Comparison of ENCODE assay signal across 9 cellular contexts in genomic region chr2:219119422-219120043, GRCh38. TPM values are rescaled to one million over a fixed set of nuclear protein-coding genes. Genes with fewer than 3 reads are reported as not detected.
DNase-seq lines count a peak whose midpoint lies in the region; ATAC-seq and TF ChIP-seq lines count a peak whose summit lies in the region.
"Had no signal": no experiment of that assay in that cellular context is flagged by ENCODE, and none has a peak within 500 bp of the region (broad histone marks: within the 10 kb centered on the region; RNA-seq: fewer than 3 reads in every experiment).

No MANE protein-coding gene starts in this region.

- ATAC-seq in heart left ventricle (peak in 3 of 4 donors; percentile 67 to 79 (median 71)), sciatic nerve (no peak), GM19455 (IDR thresholded peaks at IDR 0.05; ENCODE audit: unreplicated experiment) (no peak)

- in situ Hi-C loops in SK-MEL-5 (cut with HindIII; ENCODE audit: low pct_unique_long_range_greater_than_20kb, low sequenced_read_pairs): no loop called here

- DNase-seq in CD4-positive, alpha-beta memory T cell: peak; percentile 27 to 42 (median 37)
- DNase-seq in HEK293T (ENCODE audit: extremely low spot score) (peak; percentile 66), SK-MEL-5 (ENCODE audit: low read depth, low spot score) (peak; percentile 71), heart left ventricle (peak; percentile 57 to 72 (median 62)), sciatic nerve (ENCODE audit: low spot score) (peak; percentile 79), cortex of kidney (lab: John Stamatoyannopoulos, UW) (no peak)
- DNase-seq in activated naive CD8-positive, alpha-beta T cell treated with anti-CD3 and anti-CD28 coated beads for 36 hours: peak; percentile 51

- no peak overlapping the region for H3K4me3 ChIP-seq in CD4-positive, alpha-beta memory T cell (ENCODE audit: low read length in 2 of 2)
- no peak overlapping the region for H3K4me3 ChIP-seq in heart left ventricle
- H3K4me3 ChIP-seq: SJSA1 had no signal

- peaks cover 5% of the 10 kb centered on the region for H3K4me1 ChIP-seq in CD4-positive, alpha-beta memory T cell (ENCODE audit: insufficient read depth, low read length)
- H3K4me1 ChIP-seq in heart left ventricle: peaks cover 0 to 21% (median 9%) of the 10 kb centered on the region in 12 donors
- H3K4me1 ChIP-seq: SJSA1 had no signal

- no peaks in the 10 kb centered on the region for H3K9me3 Mint-ChIP-seq in CD4-positive, alpha-beta memory T cell
- no peaks in the 10 kb centered on the region for H3K9me3 Mint-ChIP-seq in activated naive CD8-positive, alpha-beta T cell treated with anti-CD3 and anti-CD28 coated beads for 36 hours

- H3K4me3 Mint-ChIP-seq in CD4-positive, alpha-beta memory T cell: no peak overlapping the region
- H3K4me3 Mint-ChIP-seq in activated naive CD8-positive, alpha-beta T cell treated with anti-CD3 and anti-CD28 coated beads for 36 hours: no peak overlapping the region

- WGBS in heart left ventricle, 4 donors: 54 to 58% (median 56%) methylated on average over 7 of the region's 7 CpGs

- intact Hi-C loops in CD4-positive, alpha-beta memory T cell (cut with micrococcal nuclease): loop anchor here (1.0 to 2.0 kb wide), 3 partner anchors 61 to 267 kb away; no protein-coding TSS in a partner anchor
- intact Hi-C loops in heart left ventricle (cut with DNase I) (loop anchor here (1.0 to 10.0 kb wide), 8 partner anchors 42 to 245 kb away; no protein-coding TSS in a partner anchor), sciatic nerve (cut with DNase I) (loop anchor here (10.0 kb wide), 1 partner anchor 135 kb away; the partner anchor contains the start of gene FEV)

- H3K4me1 Mint-ChIP-seq in CD4-positive, alpha-beta memory T cell: peaks cover 7 to 11% (median 8%) of the 10 kb centered on the region in 4 donors
- H3K4me1 Mint-ChIP-seq in activated naive CD8-positive, alpha-beta T cell treated with anti-CD3 and anti-CD28 coated beads for 36 hours: peaks cover 7% of the 10 kb centered on the region

- POLR2A ChIA-PET in CD4-positive, alpha-beta memory T cell (lab: Charles Lee; ENCODE audit: partially characterized antibody): no interaction called here
- POLR2A ChIA-PET in HEK293T (lab: Yijun Ruan, JAX): interaction anchor here (1.0 kb wide), 1 partner anchor 90 kb away, joined by 3 read pairs; no protein-coding TSS in a partner anchor

- no peaks in the 10 kb centered on the region for H3K27me3 ChIP-seq in CD4-positive, alpha-beta memory T cell (ENCODE audit: insufficient read depth, low read length)
- H3K27me3 ChIP-seq in heart left ventricle: no peaks in the 10 kb centered on the region
- H3K27me3 ChIP-seq: SJSA1 had no signal

- H3K27me3 Mint-ChIP-seq in CD4-positive, alpha-beta memory T cell: no peaks in the 10 kb centered on the region
- H3K27me3 Mint-ChIP-seq in activated naive CD8-positive, alpha-beta T cell treated with anti-CD3 and anti-CD28 coated beads for 36 hours: no peaks in the 10 kb centered on the region

- no peak overlapping the region for H3K27ac ChIP-seq in CD4-positive, alpha-beta memory T cell (ENCODE audit: low read depth, low read length)
- H3K27ac ChIP-seq in heart left ventricle: no peak overlapping the region
- H3K27ac ChIP-seq: SJSA1 had no signal

- H3K27ac Mint-ChIP-seq in CD4-positive, alpha-beta memory T cell: no peak overlapping the region
- H3K27ac Mint-ChIP-seq in activated naive CD8-positive, alpha-beta T cell treated with anti-CD3 and anti-CD28 coated beads for 36 hours: no peak overlapping the region

- H3K9me3 ChIP-seq in CD4-positive, alpha-beta memory T cell (ENCODE audit: control insufficient read depth in 1 of 2, low read length in 2 of 2): no peaks in the 10 kb centered on the region
- no peaks in the 10 kb centered on the region for H3K9me3 ChIP-seq in heart left ventricle
- H3K9me3 ChIP-seq: SJSA1 had no signal

- CTCF ChIA-PET in CD4-positive, alpha-beta memory T cell (lab: Charles Lee; ENCODE audit: partially characterized antibody): interaction anchor here (0.8 to 8.0 kb wide), 18 partner anchors 9 to 461 kb away, joined by 3 to 76 read pairs (median 4); no protein-coding TSS in a partner anchor
- CTCF ChIA-PET in HEK293T (lab: Yijun Ruan, JAX): interaction anchor here (0.7 to 4.1 kb wide), 16 partner anchors 8 to 111 kb away, joined by 3 to 37 read pairs (median 6); partner anchors contain the start of gene IHH

- no peak for TF ChIP-seq POLR2A in heart left ventricle (IDR thresholded peaks at IDR 0.05)

- TF ChIP-seq CTCF in heart left ventricle (IDR thresholded peaks at IDR 0.05): peak; percentile 51 to 84 (median 72)

- H3K36me3 Mint-ChIP-seq in CD4-positive, alpha-beta memory T cell: peaks cover 9 to 15% of the 10 kb centered on the region in 2 donors
- H3K36me3 Mint-ChIP-seq in activated naive CD8-positive, alpha-beta T cell treated with anti-CD3 and anti-CD28 coated beads for 36 hours: no peaks in the 10 kb centered on the region

- no peaks in the 10 kb centered on the region for H3K36me3 ChIP-seq in CD4-positive, alpha-beta memory T cell (ENCODE audit: insufficient read depth, low read length)
- no peaks in the 10 kb centered on the region for H3K36me3 ChIP-seq in heart left ventricle
- H3K36me3 ChIP-seq: SJSA1 had no signal

TF ChIP-seq in HEK293T, 16 proteins besides CTCF, POLR2A, EP300 and RAD21 (continues in another document):
- TF ChIP-seq ARNT (IDR thresholded peaks at IDR 0.05) (no peak), FOXK2 (IDR thresholded peaks at IDR 0.05) (no peak), BHLHE40 (IDR thresholded peaks at IDR 0.05; ENCODE audit: borderline replicate concordance) (no peak), TARDBP (IDR thresholded peaks at IDR 0.05) (no peak), ELF4 (IDR thresholded peaks at IDR 0.05) (no peak), LEF1 (IDR thresholded peaks at IDR 0.05; ENCODE audit: borderline replicate concordance) (no peak), CTBP1 (IDR thresholded peaks at IDR 0.05; ENCODE audit: borderline replicate concordance) (no peak), PKNOX1 (IDR thresholded peaks at IDR 0.05) (no peak), NFRKB (IDR thresholded peaks at IDR 0.05) (no peak)

RNA-seq across cellular contexts. Expression of gene NHEJ1, which starts 41.1 kb away (rescaled TPM):
- total RNA-seq in CD4-positive, alpha-beta memory T cell: 10 to 100 TPM; 14.1 to 15.5 TPM
- 10 to 100 TPM; 25.5 to 27.5 TPM for polyA plus RNA-seq in CD4-positive, alpha-beta memory T cell
- total RNA-seq in SK-MEL-5 (2014; rRNA removed; shearing (Covaris generic)): 25.5 and 28.4 TPM in 2 replicates
- polyA plus RNA-seq in SK-MEL-5 (2015; cell fraction: cytosol; rRNA removed): 14.5 and 16.5 TPM in 2 replicates
- polyA plus RNA-seq in SK-MEL-5 (2015; cell fraction: nucleus; rRNA removed): 5.2 and 10.1 TPM in 2 replicates
- 10 to 100 TPM; 19.8 to 21.1 TPM for total RNA-seq in activated naive CD8-positive, alpha-beta T cell treated with anti-CD3 and anti-CD28 coated beads for 36 hours
- total RNA-seq in heart left ventricle (10 to 100 TPM in 1 of 9 donors, 1 to 10 TPM in 8; 4.6 to 13.2 (median 8.0) TPM), sciatic nerve (15.0 TPM)
- polyA plus RNA-seq in heart left ventricle: 10 to 100 TPM in 1 of 2 donors, 1 to 10 TPM in 1; 3.7 to 17.0 TPM

RNA-seq across cellular contexts. Expression of gene SLC23A3, which starts 50.3 kb away (rescaled TPM):
- 10 to 100 TPM; 11.8 to 12.1 TPM for total RNA-seq in CD4-positive, alpha-beta memory T cell
- not detected for polyA plus RNA-seq in CD4-positive, alpha-beta memory T cell
- 0.13 and 0.34 TPM in 2 replicates for total RNA-seq in SK-MEL-5 (2014; rRNA removed; shearing (Covaris generic))
- not detected in 2 replicates for polyA plus RNA-seq in SK-MEL-5 (2015; cell fraction: cytosol; rRNA removed)
- polyA plus RNA-seq in SK-MEL-5 (2015; cell fraction: nucleus; rRNA removed): 3.1 and 4.6 TPM in 2 replicates
- total RNA-seq in activated naive CD8-positive, alpha-beta T cell treated with anti-CD3 and anti-CD28 coated beads for 36 hours: 1 to 10 TPM in 1 of 2 experiments, under 1 TPM in 1; 0.92 to 1.1 TPM
- total RNA-seq in heart left ventricle (under 1 TPM in 8 of 9 donors, not detected in 1; 0.12 to 0.92 (median 0.44) TPM), sciatic nerve (3.3 TPM)
- polyA plus RNA-seq in heart left ventricle: under 1 TPM; 0.17 to 0.84 TPM
- total RNA-seq: SJSA1 had no signal

RNA-seq across cellular contexts. Expression of gene CNPPD1, which starts 57.2 kb away (rescaled TPM):
- 10 to 100 TPM; 79.3 to 83.3 TPM for total RNA-seq in CD4-positive, alpha-beta memory T cell
- polyA plus RNA-seq in CD4-positive, alpha-beta memory T cell: 10 to 100 TPM; 76.5 to 82.2 TPM
- 42.6 and 46.4 TPM in 2 replicates for total RNA-seq in SK-MEL-5 (2014; rRNA removed; shearing (Covaris generic))
- 49.1 and 49.8 TPM in 2 replicates for polyA plus RNA-seq in SK-MEL-5 (2015; cell fraction: cytosol; rRNA removed)
- 91.9 and 107 TPM in 2 replicates for polyA plus RNA-seq in SK-MEL-5 (2015; cell fraction: nucleus; rRNA removed)
- 10 to 100 TPM; 44.1 to 50.2 TPM for total RNA-seq in activated naive CD8-positive, alpha-beta T cell treated with anti-CD3 and anti-CD28 coated beads for 36 hours
- total RNA-seq in heart left ventricle: 10 to 100 TPM; 40.1 to 81.8 (median 57.2) TPM
- polyA plus RNA-seq in heart left ventricle: 100 to 1,000 TPM in 1 of 2 donors, 10 to 100 TPM in 1; 37.3 to 118 TPM
- total RNA-seq in sciatic nerve: 55.8 TPM

RNA-seq across cellular contexts. Expression of gene RETREG2, which starts 58.5 kb away (rescaled TPM):
- 100 to 1,000 TPM; 123 to 128 TPM for total RNA-seq in CD4-positive, alpha-beta memory T cell
- 10 to 100 TPM; 76.5 to 82.2 TPM for polyA plus RNA-seq in CD4-positive, alpha-beta memory T cell
- total RNA-seq in SK-MEL-5 (2014; rRNA removed; shearing (Covaris generic)): 104 and 124 TPM in 2 replicates
- 127 and 158 TPM in 2 replicates for polyA plus RNA-seq in SK-MEL-5 (2015; cell fraction: cytosol; rRNA removed)
- 117 and 125 TPM in 2 replicates for polyA plus RNA-seq in SK-MEL-5 (2015; cell fraction: nucleus; rRNA removed)
- total RNA-seq in activated naive CD8-positive, alpha-beta T cell treated with anti-CD3 and anti-CD28 coated beads for 36 hours: 10 to 100 TPM; 54.2 to 57.7 TPM
- 10 to 100 TPM; 28.3 to 55.8 (median 38.2) TPM for total RNA-seq in heart left ventricle
- polyA plus RNA-seq in heart left ventricle: 10 to 100 TPM; 13.4 to 56.0 TPM
- 75.7 TPM for total RNA-seq in sciatic nerve

RNA-seq across cellular contexts. Expression of gene IHH, which starts 58.8 kb away (rescaled TPM):
- under 1 TPM in 1 of 2 experiments, not detected in 1; 0.17 TPM for total RNA-seq in CD4-positive, alpha-beta memory T cell
- polyA plus RNA-seq in CD4-positive, alpha-beta memory T cell: not detected
- total RNA-seq in SK-MEL-5 (2014; rRNA removed; shearing (Covaris generic)): not detected in 2 replicates
- polyA plus RNA-seq in SK-MEL-5 (2015; cell fraction: cytosol; rRNA removed): not detected in 2 replicates
- not detected in 2 replicates for polyA plus RNA-seq in SK-MEL-5 (2015; cell fraction: nucleus; rRNA removed)
- total RNA-seq in activated naive CD8-positive, alpha-beta T cell treated with anti-CD3 and anti-CD28 coated beads for 36 hours: not detected
- total RNA-seq in heart left ventricle (not detected), sciatic nerve (0.22 TPM)
- not detected for polyA plus RNA-seq in heart left ventricle

Comparison
In these comparisons a context has a peak if more than half of its experiments do, and no peak if none do; other contexts are left out.
1. ATAC-seq: peak in heart left ventricle (3 of 4); none in sciatic nerve (single experiment) and GM19455 (single experiment).